ENCODE assay signal across 9 cellular contexts in genomic region chr3:16509721-16510619, GRCh38. TPM values are rescaled to one million over a fixed set of nuclear protein-coding genes. Genes with fewer than 3 reads are reported as not detected.
DNase-seq lines count a peak whose midpoint lies in the region; ATAC-seq, FAIRE-seq and TF ChIP-seq lines count a peak whose summit lies in the region.
"Had no signal": no experiment of that assay in that cellular context is flagged by ENCODE, and none has a peak within 500 bp of the region (broad histone marks: within the 10 kb centered on the region; RNA-seq: fewer than 3 reads in every experiment).

No MANE protein-coding gene starts in this region.

- H3K4me3 ChIP-seq in cardiac muscle cell (no peak overlapping the region), adipocyte (ENCODE audit: low read length) (peak overlapping the region; percentile 94), thymus (ENCODE audit: low read length) (no peak overlapping the region)

- H3K27me3 ChIP-seq in cardiac muscle cell = no peaks in the 10 kb centered on the region
- no peaks in the 10 kb centered on the region for H3K27me3 ChIP-seq in adipocyte (replicated peaks; ENCODE audit: control insufficient read depth, insufficient read depth, low read length)
- no peaks in the 10 kb centered on the region for H3K27me3 ChIP-seq in thymus (ENCODE audit: control insufficient read depth, insufficient read depth)

- peak overlapping the region; percentile 65 for H3K27ac ChIP-seq in cardiac muscle cell
- peak overlapping the region; percentile 46 for H3K27ac ChIP-seq in thymus (ENCODE audit: low read depth)

- TF ChIP-seq CTCF in cardiac muscle cell (IDR thresholded peaks at IDR 0.05; ENCODE audit: low read depth, low read length) = no peak

- H3K4me1 ChIP-seq in cardiac muscle cell (ENCODE audit: low read depth) (peaks cover 45% of the 10 kb centered on the region), adipocyte (ENCODE audit: control insufficient read depth, insufficient read depth, low read length) (peaks cover 57% of the 10 kb centered on the region), thymus (ENCODE audit: control insufficient read depth, insufficient read depth, low read length) (peaks cover 47% of the 10 kb centered on the region)

- no peak overlapping the region for H3K9ac ChIP-seq in adipocyte (ENCODE audit: low read length)

- DNase-seq in cardiac muscle cell (ENCODE audit: low read depth in 1 of 2, low spot score in 1 of 2) = peak in 1 of 2 donors; percentile 39
- no peak for DNase-seq in left cardiac atrium
- no peak for DNase-seq in adipocyte (ENCODE audit: low read depth)
- DNase-seq in H4 (ENCODE audit: low spot score) = no peak
- no peak for DNase-seq in NCI-H345 treated with DMSO at 0.1 percent for 48 hours (lab: John Stamatoyannopoulos, UW; ENCODE audit: unreplicated experiment)
- no peak for DNase-seq in GM19239 (ENCODE audit: insufficient read length, low spot score)
- DNase-seq: activated CD4-positive, CD25-positive, alpha-beta regulatory T cell treated with anti-CD3 and anti-CD28 coated beads, Interleukin-2, amount 50 U/mL, for 72 hours had no signal

- no peaks in the 10 kb centered on the region for H3K9me3 ChIP-seq in cardiac muscle cell (ENCODE audit: low read depth)
- H3K9me3 ChIP-seq in adipocyte (ENCODE audit: control insufficient read depth, low read length) = no peaks in the 10 kb centered on the region
- no peaks in the 10 kb centered on the region for H3K9me3 ChIP-seq in thymus (ENCODE audit: control insufficient read depth)

- intact Hi-C loops in left cardiac atrium (cut with DNase I) = loop anchor here (10.0 kb wide), 3 partner anchors 115 to 225 kb away; no protein-coding TSS in a partner anchor

- H3K36me3 ChIP-seq in cardiac muscle cell (no peaks in the 10 kb centered on the region), adipocyte (ENCODE audit: control insufficient read depth, insufficient read depth, low read length, severe bottlenecking) (peaks cover 5% of the 10 kb centered on the region), thymus (ENCODE audit: control insufficient read depth, insufficient read depth) (peaks cover 17% of the 10 kb centered on the region)

- ATAC-seq in left cardiac atrium = no peak
- peak; percentile 21 for ATAC-seq in HG02973 (IDR thresholded peaks at IDR 0.05; ENCODE audit: unreplicated experiment)

- 94% methylated on average over 10 of the region's 10 CpGs for WGBS in thymus

- FAIRE-seq in GM19239 (lab: Jason Lieb, UNC) = no peak

RNA-seq across cellular contexts. Expression of gene RFTN1, which starts 3.5 kb away (rescaled TPM):
- total RNA-seq in cardiac muscle cell (42.4 and 50.8 TPM in 2 replicates), left cardiac atrium (10 to 100 TPM; 28.0 to 28.8 TPM)
- polyA plus RNA-seq in cardiac muscle cell (30.6 and 46.1 TPM in 2 replicates), thymus (57.6 TPM)
- total RNA-seq in H4 (2014; rRNA removed; shearing (Covaris generic)) = 1.9 and 5.4 TPM in 2 replicates
